In the genomic region with DNA sequence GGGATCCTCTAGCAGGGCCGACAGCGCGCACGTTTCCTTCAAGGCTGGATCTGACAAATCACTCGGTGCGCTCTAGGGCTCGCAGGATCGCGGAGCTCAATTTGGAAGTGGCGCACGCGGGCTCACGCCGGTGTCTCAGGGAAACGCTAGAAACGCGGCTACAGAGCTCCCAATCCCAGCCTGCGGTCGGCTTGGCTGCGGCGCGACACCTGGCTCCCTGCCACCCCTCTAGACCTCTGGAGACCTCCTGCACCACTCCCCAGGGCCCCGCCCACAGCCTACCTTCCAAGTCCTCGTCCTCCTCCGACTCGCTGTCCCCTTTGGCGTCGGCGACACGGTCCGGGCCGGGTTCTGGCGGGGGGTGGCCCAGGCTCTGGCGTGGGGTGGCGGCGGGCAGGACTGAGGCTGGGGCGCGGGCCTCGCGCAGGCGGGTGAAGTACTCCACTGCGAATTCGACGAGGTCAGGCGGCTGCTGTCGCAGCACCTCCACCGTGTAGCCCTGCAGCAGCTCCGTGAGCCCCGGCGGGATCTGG, we compare ENCODE assay signal across 8 cellular contexts. TPM values are rescaled to one million over a fixed set of nuclear protein-coding genes. Genes with fewer than 3 reads are reported as not detected.
DNase-seq lines count a peak whose midpoint lies in the region; ATAC-seq and FAIRE-seq lines count a peak whose summit lies in the region.

No MANE protein-coding gene starts in this region.

- H3K27ac ChIP-seq in caudate nucleus (ENCODE audit: low read depth, low read length) (peak overlapping the region; percentile 74), small intestine (ENCODE audit: low read depth in 1 of 2, low read length in 1 of 2) (peak overlapping the region; percentile 93 to 98)

- peak overlapping the region; percentile 70 to 82 for H3K4me3 ChIP-seq in small intestine (ENCODE audit: low read depth in 1 of 2, low read length in 2 of 2)

- no peak for FAIRE-seq in small intestine (lab: Jason Lieb, UNC)

- H3K27ac Mint-ChIP-seq in immature natural killer cell, result peak overlapping the region; percentile 80 to 96 (median 88)

- H3K27me3 Mint-ChIP-seq in immature natural killer cell (ENCODE audit: low read depth in 3 of 3), result peaks cover 0 to 5% (median 5%) of the 10 kb centered on the region in 3 donors

- H3K4me3 Mint-ChIP-seq in immature natural killer cell, result peak overlapping the region; percentile 91 to 95 (median 93)

- no peaks in the 10 kb centered on the region for H3K36me3 ChIP-seq in small intestine (ENCODE audit: control insufficient read depth in 2 of 2, insufficient read depth in 2 of 2, low read length in 2 of 2)

- no peaks in the 10 kb centered on the region for H3K9me3 ChIP-seq in small intestine (ENCODE audit: control insufficient read depth, low read depth)

- no peaks in the 10 kb centered on the region for H3K9me3 Mint-ChIP-seq in immature natural killer cell

- 0 to 1% (median 0%) methylated on average over 37 to 50 of the region's 50 CpGs for WGBS in small intestine, 3 donors

- DNase-seq in NCI-H2107 treated with DMSO at 0.1 percent for 48 hours (lab: John Stamatoyannopoulos, UW; ENCODE audit: unreplicated experiment) (peak; percentile 44), caudate nucleus (lab: John Stamatoyannopoulos, UW) (peak in 49 of 61 donors; percentile 13 to 69 (median 41)), immature natural killer cell (no peak), small intestine (peak; percentile 79)
- DNase-seq in activated CD4-positive, CD25-positive, alpha-beta regulatory T cell treated with anti-CD3 and anti-CD28 coated beads, Interleukin-2, amount 50 U/mL, for 16 hours (ENCODE audit: low read depth, low spot score), result peak; percentile 5

- no peaks in the 10 kb centered on the region for H3K27me3 ChIP-seq in small intestine (ENCODE audit: control insufficient read depth in 2 of 2, insufficient read depth in 2 of 2, low read length in 2 of 2)

- peaks cover 34 to 38% of the 10 kb centered on the region in 2 donors for H3K4me1 Mint-ChIP-seq in immature natural killer cell

- ATAC-seq in GM18498 (IDR thresholded peaks at IDR 0.05; ENCODE audit: unreplicated experiment) (peak; percentile 33), HG02885 (IDR thresholded peaks at IDR 0.05; ENCODE audit: poor library complexity, unreplicated experiment) (peak; percentile 48), GM18861 (IDR thresholded peaks at IDR 0.05; ENCODE audit: unreplicated experiment) (no peak)

- H3K36me3 Mint-ChIP-seq in immature natural killer cell, result no peaks in the 10 kb centered on the region

- peaks cover 0 to 3% of the 10 kb centered on the region in 2 donors for H3K4me1 ChIP-seq in small intestine (ENCODE audit: control insufficient read depth in 2 of 2, insufficient read depth in 1 of 2, low read depth in 1 of 2, low read length in 1 of 2)

RNA-seq across cellular contexts. Expression of gene PRKAR2A, which starts 0.6 kb away (rescaled TPM):
- polyA plus RNA-seq in immature natural killer cell (10 to 100 TPM; 16.0 to 21.4 (median 17.9) TPM), small intestine (10 to 100 TPM in 2 of 3 donors, 1 to 10 TPM in 1; 8.9 to 20.0 (median 11.0) TPM)

RNA-seq across cellular contexts. Expression of gene SLC25A20, which starts 51.6 kb away (rescaled TPM):
- polyA plus RNA-seq in immature natural killer cell (100 to 1,000 TPM in 2 of 3 donors, 10 to 100 TPM in 1; 100.0 to 254 (median 100) TPM), small intestine (100 to 1,000 TPM in 1 of 3 donors, 10 to 100 TPM in 2; 56.1 to 150 (median 96.7) TPM)

Comparison
In these comparisons a context has a peak if more than half of its experiments do, and no peak if none do; other contexts are left out.
1. DNase-seq: peak in NCI-H2107 treated with DMSO at 0.1 percent for 48 hours (single experiment), activated CD4-positive, CD25-positive, alpha-beta regulatory T cell treated with anti-CD3 and anti-CD28 coated beads, Interleukin-2, amount 50 U/mL, for 16 hours (single experiment), caudate nucleus (49 of 61) and small intestine (single experiment); none in immature natural killer cell (0 of 3).